Comparison of ENCODE assay signal across 29 cellular contexts in the genomic region with DNA sequence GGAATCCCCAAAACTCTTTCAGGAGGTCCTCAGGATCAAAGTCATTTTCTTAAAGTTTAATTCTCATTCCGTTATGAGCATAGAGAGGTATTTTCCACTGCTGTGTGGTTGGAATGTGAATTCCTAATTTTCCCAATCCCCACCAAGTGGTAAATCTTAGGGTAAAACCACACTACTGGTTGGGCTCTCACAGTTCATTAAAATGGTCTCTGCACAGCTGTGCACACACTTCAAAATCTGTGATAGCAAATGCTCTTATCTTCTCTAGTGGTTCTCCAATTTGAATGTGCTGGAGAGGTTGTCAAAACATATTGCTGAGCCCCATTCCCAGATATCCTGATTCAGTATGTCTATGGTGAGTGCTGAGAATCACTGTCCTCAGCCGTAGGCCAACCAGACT.
DNase-seq lines count a peak whose midpoint lies in the region; TF ChIP-seq lines count a peak whose summit lies in the region.
"Had no signal": no experiment of that assay in that cellular context is flagged by ENCODE, and none has a peak within 500 bp of the region (broad histone marks: within the 10 kb centered on the region; RNA-seq: fewer than 3 reads in every experiment).

No MANE protein-coding gene starts in this region.

- H3K27ac Mint-ChIP-seq in type B pancreatic cell: no peak overlapping the region
- H3K27ac Mint-ChIP-seq: activated CD4-positive, alpha-beta memory T cell treated with anti-CD3 and anti-CD28 coated beads, Interleukin-2, amount 10 ng/mL, durations not matched to agents 7 days and 5 days; activated naive CD8-positive, alpha-beta T cell treated with anti-CD3 and anti-CD28 coated beads, Interleukin-2, amount 50 U/mL, for 24 hours; B cell; CD8-positive, alpha-beta T cell; T-helper 17 cell had no signal

- H3K4me1 Mint-ChIP-seq in type B pancreatic cell (ENCODE audit: unreplicated experiment): no peaks in the 10 kb centered on the region
- H3K4me1 Mint-ChIP-seq: activated CD4-positive, alpha-beta memory T cell treated with anti-CD3 and anti-CD28 coated beads, Interleukin-2, amount 10 ng/mL, durations not matched to agents 7 days and 5 days; activated naive CD8-positive, alpha-beta T cell treated with anti-CD3 and anti-CD28 coated beads, Interleukin-2, amount 50 U/mL, for 24 hours; B cell; T-helper 17 cell had no signal

- DNase-seq in DMS79 (lab: John Stamatoyannopoulos, UW) (peak; percentile 84), NCI-H128 (lab: John Stamatoyannopoulos, UW; ENCODE audit: unreplicated experiment) (peak; percentile 54), NCI-H524 treated with DMSO at 0.1 percent for 48 hours (lab: John Stamatoyannopoulos, UW) (peak; percentile 99), myocyte (ENCODE audit: low read depth) (peak; percentile 64), type B pancreatic cell (ENCODE audit: extremely low spot score, unreplicated experiment) (no peak), hippocampal formation (lab: John Stamatoyannopoulos, UW) (no peak), HK-2 (ENCODE audit: unreplicated experiment) (no peak)
- DNase-seq: ACHN; activated CD4-positive, alpha-beta memory T cell treated with anti-CD3 and anti-CD28 coated beads, Interleukin-2, amount 10 ng/mL, durations not matched to agents 7 days and 5 days; activated CD4-positive, CD25-positive, alpha-beta regulatory T cell treated with anti-CD3 and anti-CD28 coated beads, Interleukin-2, amount 50 U/mL, for 72 hours; activated CD8-positive, alpha-beta memory T cell treated with anti-CD3 and anti-CD28 coated beads, Interleukin-2, amount 50 U/mL, for 4 hours; activated naive CD4-positive, alpha-beta T cell; activated naive CD8-positive, alpha-beta T cell treated with anti-CD3 and anti-CD28 coated beads, Interleukin-2, amount 50 U/mL, for 24 hours; body of pancreas; CD8-positive, alpha-beta T cell; cerebellar nuclear complex; esophagus squamous epithelium; foreskin melanocyte; HCEC 1CT; heart right ventricle; IMR-90; kidney; NCI-H510A; PC-9; right cardiac atrium; stimulated activated CD4-positive, alpha-beta T cell treated with anti-CD3 and anti-CD28 coated beads, Interleukin-2, amount 100 ng/mL, for 48 hours; T-helper 17 cell; tibial artery had no signal

- peaks cover 3% of the 10 kb centered on the region for H3K27me3 Mint-ChIP-seq in type B pancreatic cell
- H3K27me3 Mint-ChIP-seq: activated CD4-positive, alpha-beta memory T cell treated with anti-CD3 and anti-CD28 coated beads, Interleukin-2, amount 10 ng/mL, durations not matched to agents 7 days and 5 days; activated naive CD8-positive, alpha-beta T cell treated with anti-CD3 and anti-CD28 coated beads, Interleukin-2, amount 50 U/mL, for 24 hours; B cell; T-helper 17 cell had no signal

- no peaks in the 10 kb centered on the region for H3K9me3 Mint-ChIP-seq in type B pancreatic cell
- H3K9me3 Mint-ChIP-seq: activated CD4-positive, alpha-beta memory T cell treated with anti-CD3 and anti-CD28 coated beads, Interleukin-2, amount 10 ng/mL, durations not matched to agents 7 days and 5 days; CD8-positive, alpha-beta T cell had no signal

- H3K36me3 Mint-ChIP-seq in type B pancreatic cell: no peaks in the 10 kb centered on the region
- H3K36me3 Mint-ChIP-seq: CD8-positive, alpha-beta T cell had no signal

- no peak for TF ChIP-seq CTCF in type B pancreatic cell (conservative IDR thresholded peaks at IDR 0.05)

- no peak overlapping the region for H3K4me3 Mint-ChIP-seq in type B pancreatic cell
- H3K4me3 Mint-ChIP-seq: activated CD4-positive, alpha-beta memory T cell treated with anti-CD3 and anti-CD28 coated beads, Interleukin-2, amount 10 ng/mL, durations not matched to agents 7 days and 5 days; activated naive CD8-positive, alpha-beta T cell treated with anti-CD3 and anti-CD28 coated beads, Interleukin-2, amount 50 U/mL, for 24 hours; B cell; CD8-positive, alpha-beta T cell; T-helper 17 cell had no signal

Comparison
In these comparisons a context has a peak if more than half of its experiments do, and no peak if none do; other contexts are left out.
1. DNase-seq: peak in DMS79 (single experiment), NCI-H128 (single experiment), NCI-H524 treated with DMSO at 0.1 percent for 48 hours (single experiment) and myocyte (single experiment); none in type B pancreatic cell (single experiment), hippocampal formation (0 of 2) and HK-2 (single experiment).